Comparison of ENCODE assay signal across 8 cellular contexts in genomic region chr20:23327617-23328333, GRCh38.
"Had no signal": no experiment of that assay in that cellular context is flagged by ENCODE, and none has a peak within 500 bp of the region (broad histone marks: within the 10 kb centered on the region; RNA-seq: fewer than 3 reads in every experiment).

No MANE protein-coding gene starts in this region.

- H3K9ac ChIP-seq: GM23248, KMS-11 had no signal

- H2AFZ ChIP-seq: GM23248 had no signal

- H3K4me2 ChIP-seq: KMS-11 had no signal

- H3K36me3 ChIP-seq: HAP-1 had no signal

- H3K4me3 ChIP-seq: GM23248, HAP-1 had no signal

- H3K9me3 ChIP-seq: HAP-1 had no signal

- H3K4me1 ChIP-seq: HAP-1 had no signal

- ATAC-seq: HCT116 had no signal

- H3K27ac ChIP-seq: GM23248, HL-60, KMS-11 had no signal

- DNase-seq: GM23248, GOT3, H7, KBM-7 had no signal
